ENCODE assay signal across 11 cellular contexts in the genomic region with DNA sequence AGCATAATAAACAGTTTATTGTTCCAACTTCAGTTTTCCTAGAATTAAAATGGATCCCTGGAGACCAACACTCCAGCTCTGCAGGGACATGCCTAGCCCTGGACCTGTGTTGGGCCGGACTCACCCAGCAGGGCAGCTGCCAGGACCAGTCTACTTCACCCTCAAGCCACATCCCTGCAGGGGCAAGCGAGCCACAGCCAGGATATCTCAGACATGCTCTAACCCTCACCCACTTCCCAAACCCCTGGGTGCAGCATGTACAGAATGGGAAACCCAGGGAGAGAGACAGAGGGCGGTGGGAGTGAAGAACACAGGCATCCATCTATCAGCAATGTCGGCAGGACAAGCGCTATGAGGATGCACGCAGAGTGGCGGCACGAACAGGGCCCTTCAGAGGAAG.
A peak's percentile ranks its signal among the peaks of the same experiment; 100 is the strongest.
DNase-seq lines count a peak whose midpoint lies in the region; ATAC-seq and TF ChIP-seq lines count a peak whose summit lies in the region.
"Had no signal": no experiment of that assay in that cellular context is flagged by ENCODE, and none has a peak within 500 bp of the region (broad histone marks: within the 10 kb centered on the region; RNA-seq: fewer than 3 reads in every experiment).

No MANE protein-coding gene starts in this region.

- H3K4me1 Mint-ChIP-seq in stimulated activated naive CD8-positive, alpha-beta T cell treated with anti-CD3 and anti-CD28 coated beads, Interleukin-15, Interleukin-2, amounts not matched to agents 100 ng/mL and 50 ng/mL, for 24 hours (ENCODE audit: low read depth), result peaks cover 98% of the 10 kb centered on the region
- H3K4me1 Mint-ChIP-seq in activated CD8-positive, alpha-beta T cell treated with anti-CD3 and anti-CD28 coated beads, Interleukin-2, amount 10 ng/mL, durations not matched to agents 7 days and 5 days (ENCODE audit: low read depth), result peaks cover 95% of the 10 kb centered on the region

- POLR2A ChIA-PET in activated CD8-positive, alpha-beta T cell treated with anti-CD3 and anti-CD28 coated beads, Interleukin-2, amount 10 ng/mL, durations not matched to agents 7 days and 5 days (lab: Charles Lee), result interaction anchor here (1.6 kb wide), 1 partner anchor 12 kb away, joined by 3 read pairs; no protein-coding TSS in a partner anchor

- H3K79me2 ChIP-seq in neural cell (replicated peaks; ENCODE audit: insufficient read depth, low read length) (peaks cover 28% of the 10 kb centered on the region), hepatocyte (no peaks in the 10 kb centered on the region)

- H3K4me2 ChIP-seq in neural cell (ENCODE audit: low read length), result no peak overlapping the region
- H3K4me2 ChIP-seq in hepatocyte, result no peak overlapping the region

- peak overlapping the region; percentile 30 for H3K4me3 Mint-ChIP-seq in stimulated activated naive CD8-positive, alpha-beta T cell treated with anti-CD3 and anti-CD28 coated beads, Interleukin-15, Interleukin-2, amounts not matched to agents 100 ng/mL and 50 ng/mL, for 24 hours
- no peak overlapping the region for H3K4me3 Mint-ChIP-seq in activated CD8-positive, alpha-beta T cell treated with anti-CD3 and anti-CD28 coated beads, Interleukin-2, amount 10 ng/mL, durations not matched to agents 7 days and 5 days

- no peaks in the 10 kb centered on the region for H3K27me3 Mint-ChIP-seq in stimulated activated naive CD8-positive, alpha-beta T cell treated with anti-CD3 and anti-CD28 coated beads, Interleukin-15, Interleukin-2, amounts not matched to agents 100 ng/mL and 50 ng/mL, for 24 hours
- no peaks in the 10 kb centered on the region for H3K27me3 Mint-ChIP-seq in activated CD8-positive, alpha-beta T cell treated with anti-CD3 and anti-CD28 coated beads, Interleukin-2, amount 10 ng/mL, durations not matched to agents 7 days and 5 days (ENCODE audit: low read depth)

- CTCF ChIA-PET in activated CD8-positive, alpha-beta T cell treated with anti-CD3 and anti-CD28 coated beads, Interleukin-2, amount 10 ng/mL, durations not matched to agents 7 days and 5 days (lab: Charles Lee), result interaction anchor here (2.4 kb wide), 1 partner anchor 134 kb away, joined by 8 read pairs; no protein-coding TSS in a partner anchor

- H3K9me2 ChIP-seq in neural cell (ENCODE audit: insufficient read depth, low read length) (no peaks in the 10 kb centered on the region), hepatocyte (replicated peaks; ENCODE audit: insufficient read depth) (no peaks in the 10 kb centered on the region)

- peak overlapping the region; percentile 74 for H3K27ac Mint-ChIP-seq in stimulated activated naive CD8-positive, alpha-beta T cell treated with anti-CD3 and anti-CD28 coated beads, Interleukin-15, Interleukin-2, amounts not matched to agents 100 ng/mL and 50 ng/mL, for 24 hours
- peak overlapping the region; percentile 53 for H3K27ac Mint-ChIP-seq in activated CD8-positive, alpha-beta T cell treated with anti-CD3 and anti-CD28 coated beads, Interleukin-2, amount 10 ng/mL, durations not matched to agents 7 days and 5 days

- peak overlapping the region; percentile 53 for H3K4me3 ChIP-seq in neural cell (ENCODE audit: low read length)
- no peak overlapping the region for H3K4me3 ChIP-seq in hepatocyte
- H3K4me3 ChIP-seq: MG63 had no signal

- H3K27me3 ChIP-seq in neural cell (ENCODE audit: insufficient read depth, low read depth, low read length) (no peaks in the 10 kb centered on the region), hepatocyte (no peaks in the 10 kb centered on the region)
- H3K27me3 ChIP-seq: MG63 had no signal

- TF ChIP-seq RAD21 in neural cell (conservative IDR thresholded peaks at IDR 0.05), result no peak

- TF ChIP-seq CTCF in neural cell (IDR thresholded peaks at IDR 0.05; ENCODE audit: poor library complexity, severe bottlenecking) (no peak), hepatocyte (IDR thresholded peaks at IDR 0.05; ENCODE audit: poor library complexity) (no peak)

- H3K9ac ChIP-seq in neural cell (ENCODE audit: low read length), result peak overlapping the region; percentile 59

- 96% methylated on average over 8 of the region's 8 CpGs for WGBS in hepatocyte (ENCODE audit: low lambda C conversion rate, missing lambda C conversion rate)

- H3K9me3 Mint-ChIP-seq in stimulated activated naive CD8-positive, alpha-beta T cell treated with anti-CD3 and anti-CD28 coated beads, Interleukin-15, Interleukin-2, amounts not matched to agents 100 ng/mL and 50 ng/mL, for 24 hours, result peaks cover 9% of the 10 kb centered on the region
- H3K9me3 Mint-ChIP-seq in activated CD8-positive, alpha-beta T cell treated with anti-CD3 and anti-CD28 coated beads, Interleukin-2, amount 10 ng/mL, durations not matched to agents 7 days and 5 days (ENCODE audit: insufficient read depth), result no peaks in the 10 kb centered on the region

- ATAC-seq in stimulated activated naive CD8-positive, alpha-beta T cell treated with anti-CD3 and anti-CD28 coated beads, Interleukin-15, Interleukin-2, amounts not matched to agents 100 U/mL and 50 U/mL, for 24 hours, result no peak
- ATAC-seq in activated CD8-positive, alpha-beta T cell treated with anti-CD3 and anti-CD28 coated beads, Interleukin-2, amount 10 ng/mL, durations not matched to agents 7 days and 5 days, result no peak

- DNase-seq in stimulated activated naive CD8-positive, alpha-beta T cell treated with anti-CD3 and anti-CD28 coated beads, Interleukin-15, Interleukin-2, amounts not matched to agents 100 U/mL and 50 U/mL, for 24 hours, result no peak
- DNase-seq in activated CD8-positive, alpha-beta T cell treated with anti-CD3 and anti-CD28 coated beads, Interleukin-2, amount 10 ng/mL, durations not matched to agents 7 days and 5 days, result no peak
- DNase-seq in hepatocyte (ENCODE audit: low spot score), result no peak
- DNase-seq in activated naive CD4-positive, alpha-beta T cell treated with Interleukin-2 at 50 U/mL for 16 hours, result no peak
- no peak for DNase-seq in stimulated activated CD4-positive, alpha-beta T cell treated with anti-CD3 and anti-CD28 coated beads, Interleukin-15, amount 100 ng/mL, for 24 hours
- DNase-seq: EL, MG63, NCI-H345, NCI-H526 treated with DMSO at 0.1 percent for 48 hours had no signal

- H3K36me3 ChIP-seq in neural cell (ENCODE audit: insufficient read depth, low read length), result no peaks in the 10 kb centered on the region
- H3K36me3 ChIP-seq in hepatocyte (replicated peaks; ENCODE audit: insufficient read depth, low read depth), result no peaks in the 10 kb centered on the region
- H3K36me3 ChIP-seq: MG63 had no signal

- peaks cover 93% of the 10 kb centered on the region for H3K36me3 Mint-ChIP-seq in stimulated activated naive CD8-positive, alpha-beta T cell treated with anti-CD3 and anti-CD28 coated beads, Interleukin-15, Interleukin-2, amounts not matched to agents 100 ng/mL and 50 ng/mL, for 24 hours (ENCODE audit: low read depth)
- H3K36me3 Mint-ChIP-seq in activated CD8-positive, alpha-beta T cell treated with anti-CD3 and anti-CD28 coated beads, Interleukin-2, amount 10 ng/mL, durations not matched to agents 7 days and 5 days (ENCODE audit: low read depth), result peaks cover 91% of the 10 kb centered on the region

- H3K9me3 ChIP-seq in neural cell (ENCODE audit: low read length) (no peaks in the 10 kb centered on the region), hepatocyte (ENCODE audit: low read depth) (no peaks in the 10 kb centered on the region)
- H3K9me3 ChIP-seq: MG63 had no signal

- H3K27ac ChIP-seq in neural cell (ENCODE audit: low read length), result peak overlapping the region; percentile 99
- no peak overlapping the region for H3K27ac ChIP-seq in hepatocyte

- TF ChIP-seq EP300 in neural cell (conservative IDR thresholded peaks at IDR 0.05; ENCODE audit: poor library complexity, severe bottlenecking), result no peak

- H4K20me1 ChIP-seq in neural cell (ENCODE audit: insufficient read depth) (no peaks in the 10 kb centered on the region), hepatocyte (ENCODE audit: insufficient read depth, poor library complexity, severe bottlenecking) (no peaks in the 10 kb centered on the region)

- peaks cover 21% of the 10 kb centered on the region for H3F3A ChIP-seq in neural cell (ENCODE audit: insufficient read depth, low read length, poor library complexity, severe bottlenecking)

- H2AFZ ChIP-seq in neural cell (ENCODE audit: low read depth, low read length), result no peak overlapping the region
- no peak overlapping the region for H2AFZ ChIP-seq in hepatocyte

- H3K4me1 ChIP-seq in hepatocyte (ENCODE audit: insufficient read depth), result peaks cover 9% of the 10 kb centered on the region

TF ChIP-seq in neural cell, 6 proteins besides CTCF, POLR2A, EP300 and RAD21:
- no peak for TF ChIP-seq EZH2 (IDR thresholded peaks at IDR 0.05; ENCODE audit: borderline replicate concordance, insufficient read depth, low read length, poor library complexity, severe bottlenecking)
- TF ChIP-seq MXI1 (conservative IDR thresholded peaks at IDR 0.05; ENCODE audit: poor library complexity, severe bottlenecking), result no peak
- TF ChIP-seq, protein P1, sequence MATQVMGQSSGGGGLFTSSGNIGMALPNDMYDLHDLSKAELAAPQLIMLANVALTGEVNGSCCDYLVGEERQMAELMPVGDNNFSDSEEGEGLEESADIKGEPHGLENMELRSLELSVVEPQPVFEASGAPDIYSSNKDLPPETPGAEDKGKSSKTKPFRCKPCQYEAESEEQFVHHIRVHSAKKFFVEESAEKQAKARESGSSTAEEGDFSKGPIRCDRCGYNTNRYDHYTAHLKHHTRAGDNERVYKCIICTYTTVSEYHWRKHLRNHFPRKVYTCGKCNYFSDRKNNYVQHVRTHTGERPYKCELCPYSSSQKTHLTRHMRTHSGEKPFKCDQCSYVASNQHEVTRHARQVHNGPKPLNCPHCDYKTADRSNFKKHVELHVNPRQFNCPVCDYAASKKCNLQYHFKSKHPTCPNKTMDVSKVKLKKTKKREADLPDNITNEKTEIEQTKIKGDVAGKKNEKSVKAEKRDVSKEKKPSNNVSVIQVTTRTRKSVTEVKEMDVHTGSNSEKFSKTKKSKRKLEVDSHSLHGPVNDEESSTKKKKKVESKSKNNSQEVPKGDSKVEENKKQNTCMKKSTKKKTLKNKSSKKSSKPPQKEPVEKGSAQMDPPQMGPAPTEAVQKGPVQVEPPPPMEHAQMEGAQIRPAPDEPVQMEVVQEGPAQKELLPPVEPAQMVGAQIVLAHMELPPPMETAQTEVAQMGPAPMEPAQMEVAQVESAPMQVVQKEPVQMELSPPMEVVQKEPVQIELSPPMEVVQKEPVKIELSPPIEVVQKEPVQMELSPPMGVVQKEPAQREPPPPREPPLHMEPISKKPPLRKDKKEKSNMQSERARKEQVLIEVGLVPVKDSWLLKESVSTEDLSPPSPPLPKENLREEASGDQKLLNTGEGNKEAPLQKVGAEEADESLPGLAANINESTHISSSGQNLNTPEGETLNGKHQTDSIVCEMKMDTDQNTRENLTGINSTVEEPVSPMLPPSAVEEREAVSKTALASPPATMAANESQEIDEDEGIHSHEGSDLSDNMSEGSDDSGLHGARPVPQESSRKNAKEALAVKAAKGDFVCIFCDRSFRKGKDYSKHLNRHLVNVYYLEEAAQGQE (IDR thresholded peaks at IDR 0.05; ENCODE audit: borderline replicate concordance), result no peak
TF ChIP-seq in neural cell: peak in this region for 0.
